Comparison of ENCODE assay signal across 11 cellular contexts in the genomic region with DNA sequence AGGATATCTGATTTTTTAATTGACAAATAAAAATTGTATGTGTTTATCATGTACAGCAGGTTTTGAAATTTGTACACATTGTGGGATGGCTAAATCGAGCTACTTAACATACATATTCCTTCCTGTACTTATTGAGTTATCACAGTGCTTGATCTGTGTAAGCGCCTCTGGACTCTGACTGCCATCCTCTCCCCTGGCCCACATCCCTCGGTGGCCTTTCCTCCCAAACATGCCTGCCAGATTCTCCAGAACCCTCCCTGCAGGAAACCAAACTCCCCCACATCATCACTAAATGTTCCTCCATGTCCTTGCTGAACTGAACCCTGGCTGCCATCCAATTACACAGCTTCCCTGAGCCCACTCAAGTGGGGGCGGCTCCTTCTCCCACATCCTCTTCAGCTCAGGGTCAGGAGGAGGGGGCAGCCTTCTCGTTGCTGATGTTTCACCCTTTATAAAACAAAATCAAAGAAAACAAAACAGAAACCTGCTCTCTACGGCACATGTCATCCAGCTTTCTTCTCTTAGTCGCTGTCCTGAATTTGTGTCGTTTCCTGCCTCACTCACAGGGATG.
DNase-seq lines count a peak whose midpoint lies in the region; ATAC-seq and TF ChIP-seq lines count a peak whose summit lies in the region.
"Had no signal": no experiment of that assay in that cellular context is flagged by ENCODE, and none has a peak within 500 bp of the region (broad histone marks: within the 10 kb centered on the region; RNA-seq: fewer than 3 reads in every experiment).

No MANE protein-coding gene starts in this region.

- TF ChIP-seq CTCF in NB4 (IDR thresholded peaks at IDR 0.05; ENCODE audit: low read depth, low read length) (no peak), brain (conservative IDR thresholded peaks at IDR 0.05) (no peak), Calu3 (IDR thresholded peaks at IDR 0.05; ENCODE audit: unreplicated experiment) (no peak)

- H3K9me3 Mint-ChIP-seq in brain (peaks cover 0 to 3% (median 0%) of the 10 kb centered on the region in 5 experiments), Calu3 (ENCODE audit: low read depth, unreplicated experiment) (no peaks in the 10 kb centered on the region)
- no peaks in the 10 kb centered on the region for H3K9me3 Mint-ChIP-seq in naive thymus-derived CD8-positive, alpha-beta T cell
- H3K9me3 Mint-ChIP-seq: stimulated activated memory B cell treated with anti-CD40 and anti-IgM and Interleukin-4, amounts not matched to agents 10 μg/mL and 1 μg/mL and 100 μg/mL, for 72 hours had no signal

- peaks cover 51% of the 10 kb centered on the region for H3K4me1 Mint-ChIP-seq in brain
- peaks cover 12 to 24% (median 15%) of the 10 kb centered on the region in 4 donors for H3K4me1 Mint-ChIP-seq in naive thymus-derived CD8-positive, alpha-beta T cell
- H3K4me1 Mint-ChIP-seq in Calu3 (ENCODE audit: low read depth, unreplicated experiment): no peaks in the 10 kb centered on the region

- intact Hi-C loops in Calu3 (cut with micrococcal nuclease; ENCODE audit: unreplicated experiment): no loop called here

- H3K4me3 Mint-ChIP-seq in brain (peak overlapping the region in 1 of 5 experiments; percentile 7), Calu3 (ENCODE audit: low read depth, unreplicated experiment) (no peak overlapping the region)
- peak overlapping the region; percentile 17 to 78 (median 62) for H3K4me3 Mint-ChIP-seq in naive thymus-derived CD8-positive, alpha-beta T cell
- H3K4me3 Mint-ChIP-seq: stimulated activated memory B cell treated with anti-CD40 and anti-IgM and Interleukin-4, amounts not matched to agents 10 μg/mL and 1 μg/mL and 100 μg/mL, for 72 hours had no signal

- H3K4me3 ChIP-seq in NB4 (ENCODE audit: low read depth, low read length): no peak overlapping the region
- H3K4me3 ChIP-seq: smooth muscle cell had no signal

- H3K36me3 Mint-ChIP-seq in brain: no peaks in the 10 kb centered on the region
- H3K36me3 Mint-ChIP-seq in naive thymus-derived CD8-positive, alpha-beta T cell: no peaks in the 10 kb centered on the region
- H3K36me3 Mint-ChIP-seq in Calu3 (ENCODE audit: insufficient read depth, unreplicated experiment): no peaks in the 10 kb centered on the region
- H3K36me3 Mint-ChIP-seq: stimulated activated memory B cell treated with anti-CD40 and anti-IgM and Interleukin-4, amounts not matched to agents 10 μg/mL and 1 μg/mL and 100 μg/mL, for 72 hours had no signal

- no TSS peak for BruUV-seq in Calu3 (replicated peaks; lab: Mats Ljungman, UMichigan)

- H3K27me3 Mint-ChIP-seq in brain (no peaks in the 10 kb centered on the region), Calu3 (ENCODE audit: unreplicated experiment) (no peaks in the 10 kb centered on the region)
- no peaks in the 10 kb centered on the region for H3K27me3 Mint-ChIP-seq in naive thymus-derived CD8-positive, alpha-beta T cell

- POLR2A ChIA-PET in naive thymus-derived CD8-positive, alpha-beta T cell (lab: Charles Lee): no interaction called here

- no peak for TF ChIP-seq POLR2A in NB4 (IDR thresholded peaks at IDR 0.05; ENCODE audit: extremely low read depth, insufficient read length)

- DNase-seq in DMS79 treated with DMSO at 0.1 percent for 48 hours (lab: John Stamatoyannopoulos, UW) (peak; percentile 71), NB4 (ENCODE audit: low read depth) (peak; percentile 25), DMS53 (lab: John Stamatoyannopoulos, UW) (no peak), Calu3 (no peak), COR-L47 (lab: John Stamatoyannopoulos, UW) (no peak), AG08396 (ENCODE audit: low spot score) (no peak)
- DNase-seq in naive thymus-derived CD8-positive, alpha-beta T cell: peak in 4 of 10 donors; percentile 7 to 44 (median 20)
- DNase-seq: mesendoderm had no signal

- CTCF ChIA-PET in Calu3 (lab: Charles Lee): no interaction called here

- peak overlapping the region in 4 of 5 experiments; percentile 55 to 90 (median 72) for H3K27ac Mint-ChIP-seq in brain
- H3K27ac Mint-ChIP-seq in naive thymus-derived CD8-positive, alpha-beta T cell: peak overlapping the region; percentile 20 to 94 (median 82)
- no peak overlapping the region for H3K27ac Mint-ChIP-seq in Calu3 (ENCODE audit: unreplicated experiment)
- H3K27ac Mint-ChIP-seq: stimulated activated memory B cell treated with anti-CD40 and anti-IgM and Interleukin-4, amounts not matched to agents 10 μg/mL and 1 μg/mL and 100 μg/mL, for 72 hours had no signal

- peak in 1 of 2 donors; percentile 79 for ATAC-seq in naive thymus-derived CD8-positive, alpha-beta T cell
- ATAC-seq: stimulated activated memory B cell treated with anti-CD40 and anti-IgM and Interleukin-4, amounts not matched to agents 10 μg/mL and 1 μg/mL and 100 μg/mL, for 72 hours had no signal

Comparison
In these comparisons a context has a peak if more than half of its experiments do, and no peak if none do; other contexts are left out.
1. DNase-seq: peak in DMS79 treated with DMSO at 0.1 percent for 48 hours (single experiment) and NB4 (single experiment); none in DMS53 (single experiment), Calu3 (single experiment), COR-L47 (single experiment) and AG08396 (single experiment).